25 cellular contexts compared by ENCODE assay signal in the genomic region with DNA sequence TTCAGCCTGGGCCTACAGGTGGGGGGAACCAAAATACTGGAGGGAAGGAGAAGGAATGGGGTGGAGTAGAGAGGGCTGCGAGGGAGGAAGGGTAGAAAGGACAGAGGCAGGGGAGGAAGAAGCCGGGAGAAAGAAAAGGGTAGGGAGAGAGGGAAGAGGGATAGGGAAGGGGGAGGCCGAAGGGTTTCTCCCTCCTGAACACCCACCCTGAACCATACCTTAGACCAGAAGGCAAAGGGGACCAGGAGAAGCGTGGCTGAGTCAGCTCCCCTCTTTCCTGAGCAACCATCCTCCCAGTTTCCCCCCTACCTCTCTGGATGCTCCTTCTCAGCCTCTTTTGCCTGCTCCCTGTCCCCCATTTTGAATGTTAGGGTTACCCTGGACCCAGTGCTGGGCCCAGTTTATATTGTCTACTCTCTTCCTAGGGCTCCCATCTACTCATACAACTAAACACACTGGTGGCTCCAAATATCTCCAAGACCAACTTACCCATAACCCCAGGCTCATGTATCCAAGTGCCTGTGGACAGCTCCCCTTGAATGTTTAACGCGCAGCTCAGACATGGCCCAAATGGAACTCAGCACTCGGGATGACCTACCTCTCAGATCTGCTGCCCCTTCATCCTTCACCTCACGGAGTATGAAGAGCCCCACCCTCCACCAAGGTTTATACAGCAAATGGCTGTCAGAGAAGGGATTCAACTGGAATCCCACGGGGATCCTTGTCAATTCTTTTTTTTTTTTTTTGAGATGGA. TPM values are rescaled to one million over a fixed set of nuclear protein-coding genes. Genes with fewer than 3 reads are reported as not detected.
A peak's percentile ranks its signal among the peaks of the same experiment; 100 is the strongest.
DNase-seq lines count a peak whose midpoint lies in the region; ATAC-seq and TF ChIP-seq lines count a peak whose summit lies in the region.
"Had no signal": no experiment of that assay in that cellular context is flagged by ENCODE, and none has a peak within 500 bp of the region (broad histone marks: within the 10 kb centered on the region; RNA-seq: fewer than 3 reads in every experiment).

No MANE protein-coding gene starts in this region.

- H3K9me3 Mint-ChIP-seq in activated T-cell treated with anti-CD3 and anti-CD28 coated beads, Interleukin-2, amount 50 U/mL, for 24 hours, result no peaks in the 10 kb centered on the region
- no peaks in the 10 kb centered on the region for H3K9me3 Mint-ChIP-seq in CD4-positive, alpha-beta T cell
- no peaks in the 10 kb centered on the region for H3K9me3 Mint-ChIP-seq in activated T-helper 1 cell treated with anti-CD3 and anti-CD28 coated beads, Interleukin-12 subunit alpha, Interleukin-12 subunit beta, Interleukin-2, Interleukin-4 antibody, amounts not matched to agents 30 ng/mL and 10 ng/mL and 1 ng/mL, durations not matched to agents 14 hours and 24 hours and 36 hours
- no peaks in the 10 kb centered on the region for H3K9me3 Mint-ChIP-seq in neural progenitor cell
- H3K9me3 Mint-ChIP-seq: brain had no signal

- H3K4me3 ChIP-seq in neural progenitor cell, result no peak overlapping the region
- no peak overlapping the region for H3K4me3 ChIP-seq in PC-3 (ENCODE audit: low read length)
- H3K4me3 ChIP-seq: BLaER1 treated with 17β-estradiol and CSF1 and Interleukin-3, amounts not matched to agents 10 nM and 100 nM; esophagus squamous epithelium; gastrocnemius medialis had no signal

- CTCF ChIA-PET in CD4-positive, alpha-beta T cell (lab: Charles Lee), result interaction anchor here (0.6 to 6.3 kb wide), 2 partner anchors 22 to 218 kb away, joined by 3 to 211 read pairs; no protein-coding TSS in a partner anchor
- CTCF ChIA-PET in PC-3 (lab: Charles Lee), result interaction anchor here (0.5 kb wide), 1 partner anchor 275 kb away, joined by 3 read pairs; no protein-coding TSS in a partner anchor

- H3K79me2 ChIP-seq in neural progenitor cell (ENCODE audit: low read depth) (no peaks in the 10 kb centered on the region), PC-3 (ENCODE audit: low read length) (no peaks in the 10 kb centered on the region)

- H3K4me1 Mint-ChIP-seq in activated T-cell treated with anti-CD3 and anti-CD28 coated beads, Interleukin-2, amount 50 U/mL, for 24 hours (ENCODE audit: low read depth), result peaks cover 43% of the 10 kb centered on the region
- peaks cover 15% of the 10 kb centered on the region for H3K4me1 Mint-ChIP-seq in CD4-positive, alpha-beta T cell (ENCODE audit: low read depth)
- H3K4me1 Mint-ChIP-seq in activated T-helper 1 cell treated with anti-CD3 and anti-CD28 coated beads, Interleukin-12 subunit alpha, Interleukin-12 subunit beta, Interleukin-2, Interleukin-4 antibody, amounts not matched to agents 30 ng/mL and 10 ng/mL and 1 ng/mL, durations not matched to agents 14 hours and 24 hours and 36 hours (ENCODE audit: low read depth), result peaks cover 20% of the 10 kb centered on the region
- H3K4me1 Mint-ChIP-seq in neural progenitor cell, result peaks cover 15% of the 10 kb centered on the region

- TF ChIP-seq CTCF in CD4-positive, alpha-beta T cell (IDR thresholded peaks at IDR 0.05), result no peak
- TF ChIP-seq CTCF in neural progenitor cell (IDR thresholded peaks at IDR 0.05), result no peak
- TF ChIP-seq CTCF in PC-3 (conservative IDR thresholded peaks at IDR 0.05; ENCODE audit: low read depth, low read length), result no peak

- no peaks in the 10 kb centered on the region for H3K9me3 ChIP-seq in CD4-positive, alpha-beta T cell (ENCODE audit: control insufficient read depth, low read length)
- H3K9me3 ChIP-seq in neural progenitor cell (ENCODE audit: low read depth) (no peaks in the 10 kb centered on the region), PC-3 (ENCODE audit: low read length) (no peaks in the 10 kb centered on the region)
- H3K9me3 ChIP-seq: BLaER1 treated with 17β-estradiol and CSF1 and Interleukin-3, amounts not matched to agents 10 nM and 100 nM; esophagus squamous epithelium; gastrocnemius medialis had no signal

- H2AFZ ChIP-seq in neural progenitor cell (replicated peaks) (no peak overlapping the region), PC-3 (ENCODE audit: low read length) (no peak overlapping the region)

- no peaks in the 10 kb centered on the region for H3K27me3 ChIP-seq in CD4-positive, alpha-beta T cell (ENCODE audit: control insufficient read depth, insufficient read depth, low read length)
- H3K27me3 ChIP-seq in neural progenitor cell (no peaks in the 10 kb centered on the region), PC-3 (ENCODE audit: low read length) (no peaks in the 10 kb centered on the region)
- H3K27me3 ChIP-seq: gastrocnemius medialis had no signal

- H3K4me2 ChIP-seq in neural progenitor cell (no peak overlapping the region), PC-3 (ENCODE audit: low read length) (no peak overlapping the region)

- H3K36me3 Mint-ChIP-seq in activated T-cell treated with anti-CD3 and anti-CD28 coated beads, Interleukin-2, amount 50 U/mL, for 24 hours (ENCODE audit: low read depth), result peaks cover 55% of the 10 kb centered on the region
- H3K36me3 Mint-ChIP-seq in CD4-positive, alpha-beta T cell (ENCODE audit: low read depth), result peaks cover 4% of the 10 kb centered on the region
- peaks cover 35% of the 10 kb centered on the region for H3K36me3 Mint-ChIP-seq in activated T-helper 1 cell treated with anti-CD3 and anti-CD28 coated beads, Interleukin-12 subunit alpha, Interleukin-12 subunit beta, Interleukin-2, Interleukin-4 antibody, amounts not matched to agents 30 ng/mL and 10 ng/mL and 1 ng/mL, durations not matched to agents 14 hours and 24 hours and 36 hours (ENCODE audit: low read depth)
- peaks cover 4% of the 10 kb centered on the region for H3K36me3 Mint-ChIP-seq in neural progenitor cell

- H3K4me1 ChIP-seq in neural progenitor cell (peaks cover 20% of the 10 kb centered on the region), PC-3 (ENCODE audit: insufficient read depth, low read length) (peaks cover 18% of the 10 kb centered on the region)

- ATAC-seq in CD4-positive, alpha-beta T cell (ENCODE audit: poor library complexity), result no peak
- ATAC-seq in HG02798 (IDR thresholded peaks at IDR 0.05; ENCODE audit: poor library complexity, unreplicated experiment) (no peak), PC-3 (no peak)
- no peak for ATAC-seq in activated CD4-positive, CD25-positive, alpha-beta regulatory T cell treated with anti-CD3 and anti-CD28 coated beads, Interleukin-2, amount 50 U/mL, for 24 hours
- ATAC-seq: gastrocnemius medialis had no signal

- peak overlapping the region; percentile 91 for H3K27ac Mint-ChIP-seq in activated T-cell treated with anti-CD3 and anti-CD28 coated beads, Interleukin-2, amount 50 U/mL, for 24 hours
- peak overlapping the region; percentile 71 for H3K27ac Mint-ChIP-seq in CD4-positive, alpha-beta T cell
- peak overlapping the region; percentile 53 for H3K27ac Mint-ChIP-seq in activated T-helper 1 cell treated with anti-CD3 and anti-CD28 coated beads, Interleukin-12 subunit alpha, Interleukin-12 subunit beta, Interleukin-2, Interleukin-4 antibody, amounts not matched to agents 30 ng/mL and 10 ng/mL and 1 ng/mL, durations not matched to agents 14 hours and 24 hours and 36 hours
- peak overlapping the region; percentile 4 for H3K27ac Mint-ChIP-seq in neural progenitor cell

- H3K9ac ChIP-seq in neural progenitor cell (no peak overlapping the region), PC-3 (ENCODE audit: low read length) (no peak overlapping the region)
- H3K9ac ChIP-seq: BLaER1 treated with 17β-estradiol and CSF1 and Interleukin-3, amounts not matched to agents 10 nM and 100 nM had no signal

- H3K27ac ChIP-seq in CD4-positive, alpha-beta T cell (ENCODE audit: low read depth, low read length), result no peak overlapping the region
- no peak overlapping the region for H3K27ac ChIP-seq in neural progenitor cell
- no peak overlapping the region for H3K27ac ChIP-seq in PC-3 (ENCODE audit: low read length)
- H3K27ac ChIP-seq: BLaER1 treated with 17β-estradiol and CSF1 and Interleukin-3, amounts not matched to agents 10 nM and 100 nM; esophagus squamous epithelium; gastrocnemius medialis had no signal

- H4K20me1 ChIP-seq in neural progenitor cell (ENCODE audit: low read depth) (no peaks in the 10 kb centered on the region), PC-3 (ENCODE audit: low read length) (no peaks in the 10 kb centered on the region)

- H3K36me3 ChIP-seq in neural progenitor cell, result no peaks in the 10 kb centered on the region
- no peaks in the 10 kb centered on the region for H3K36me3 ChIP-seq in PC-3 (ENCODE audit: low read depth, low read length)
- H3K36me3 ChIP-seq: esophagus squamous epithelium, gastrocnemius medialis had no signal

- DNase-seq in activated T-cell treated with anti-CD3 and anti-CD28 coated beads, Interleukin-2, amount 50 U/mL, for 24 hours, result peak; percentile 26
- DNase-seq in activated T-cell treated with anti-CD3 and anti-CD28 coated beads, Interleukin-2, amount 50 U/mL, for 48 hours, result no peak
- DNase-seq in CD4-positive, alpha-beta T cell, result no peak
- DNase-seq in activated T-helper 1 cell treated with anti-CD3 and anti-CD28 coated beads, Interleukin-12 subunit alpha, Interleukin-12 subunit beta, Interleukin-2, Interleukin-4 antibody, amounts not matched to agents 30 ng/mL and 10 ng/mL and 1 ng/mL, durations not matched to agents 14 hours and 24 hours and 36 hours (ENCODE audit: low spot score), result no peak
- DNase-seq in neural progenitor cell (ENCODE audit: low spot score) (no peak), PC-3 (no peak)
- DNase-seq: ACHN; DMS 273 treated with DMSO at 0.1 percent for 48 hours; effector memory CD4-positive, alpha-beta T cell; esophagus squamous epithelium; gastrocnemius medialis; hypothalamus; mammary epithelial cell; NCI-H1417; NCI-H2081 treated with DMSO at 0.1 percent for 48 hours; nucleus accumbens; OCI-M1; Right ventricle myocardium superior; stimulated activated CD4-positive, alpha-beta T cell treated with anti-CD3 and anti-CD28 coated beads, Interleukin-4, amount 100 ng/mL, for 24 hours; trophoblast cell had no signal

- H3K9me2 ChIP-seq in PC-3 (replicated peaks; ENCODE audit: low read length), result no peaks in the 10 kb centered on the region

- POLR2A ChIA-PET in CD4-positive, alpha-beta T cell (lab: Charles Lee), result interaction anchor here (8.7 to 22.3 kb wide), 2 partner anchors 18 to 32 kb away, joined by 157 to 1359 read pairs; partner anchors contain the start of gene SUPT4H1
- POLR2A ChIA-PET in PC-3 (lab: Charles Lee; ENCODE audit: unreplicated experiment), result no interaction called here

- BruUV-seq in PC-3 (replicated peaks; lab: Mats Ljungman, UMichigan), result no TSS peak

- no peaks in the 10 kb centered on the region for H3K27me3 Mint-ChIP-seq in activated T-cell treated with anti-CD3 and anti-CD28 coated beads, Interleukin-2, amount 50 U/mL, for 24 hours
- H3K27me3 Mint-ChIP-seq in CD4-positive, alpha-beta T cell, result no peaks in the 10 kb centered on the region
- no peaks in the 10 kb centered on the region for H3K27me3 Mint-ChIP-seq in activated T-helper 1 cell treated with anti-CD3 and anti-CD28 coated beads, Interleukin-12 subunit alpha, Interleukin-12 subunit beta, Interleukin-2, Interleukin-4 antibody, amounts not matched to agents 30 ng/mL and 10 ng/mL and 1 ng/mL, durations not matched to agents 14 hours and 24 hours and 36 hours (ENCODE audit: insufficient read depth)
- peaks cover 10% of the 10 kb centered on the region for H3K27me3 Mint-ChIP-seq in neural progenitor cell (ENCODE audit: insufficient read depth, low read depth)

- H3F3A ChIP-seq in neural progenitor cell (ENCODE audit: low read depth), result peaks cover 11% of the 10 kb centered on the region
- H3F3A ChIP-seq in PC-3 (ENCODE audit: low read length, unreplicated experiment), result no peaks in the 10 kb centered on the region

- peak overlapping the region; percentile 4 for H3K4me3 Mint-ChIP-seq in activated T-cell treated with anti-CD3 and anti-CD28 coated beads, Interleukin-2, amount 50 U/mL, for 24 hours
- H3K4me3 Mint-ChIP-seq in CD4-positive, alpha-beta T cell, result no peak overlapping the region
- H3K4me3 Mint-ChIP-seq in activated T-helper 1 cell treated with anti-CD3 and anti-CD28 coated beads, Interleukin-12 subunit alpha, Interleukin-12 subunit beta, Interleukin-2, Interleukin-4 antibody, amounts not matched to agents 30 ng/mL and 10 ng/mL and 1 ng/mL, durations not matched to agents 14 hours and 24 hours and 36 hours, result no peak overlapping the region
- no peak overlapping the region for H3K4me3 Mint-ChIP-seq in neural progenitor cell
- H3K4me3 Mint-ChIP-seq: brain had no signal

- intact Hi-C loops in CD4-positive, alpha-beta T cell (cut with DNase I, micrococcal nuclease), result no loop called here
- intact Hi-C loops in activated T-helper 1 cell treated with anti-CD3 and anti-CD28 coated beads, Interleukin-12 subunit alpha, Interleukin-12 subunit beta, Interleukin-2, Interleukin-4 antibody, amounts not matched to agents 30 ng/mL and 10 ng/mL and 1 ng/mL, durations not matched to agents 14 hours and 24 hours and 36 hours (cut with micrococcal nuclease), result no loop called here
- intact Hi-C loops in PC-3 (cut with micrococcal nuclease), result no loop called here

RNA-seq across cellular contexts. Expression of gene TSPOAP1, which starts 7.8 kb away (rescaled TPM):
- total RNA-seq in CD4-positive, alpha-beta T cell, result 10 to 100 TPM; 17.8 to 19.5 TPM
- total RNA-seq in activated T-helper 1 cell treated with anti-CD3 and anti-CD28 coated beads, Interleukin-12 subunit alpha, Interleukin-12 subunit beta, Interleukin-2, Interleukin-4 antibody, amounts not matched to agents 30 ng/mL and 10 ng/mL and 1 ng/mL, durations not matched to agents 14 hours and 24 hours and 36 hours, result 31.4 and 35.1 TPM in 2 replicates
- total RNA-seq in neural progenitor cell (ENCODE audit: low replicate concordance) (13.8 and 48.7 TPM in 2 replicates), PC-3 (2014; rRNA removed) (4.3 and 8.3 TPM in 2 replicates)
- total RNA-seq: MCF 10A had no signal

RNA-seq across cellular contexts. Expression of gene SUPT4H1, which starts 31.3 kb away (rescaled TPM):
- total RNA-seq in CD4-positive, alpha-beta T cell, result 10 to 100 TPM; 46.5 to 47.0 TPM
- 138 and 142 TPM in 2 replicates for total RNA-seq in activated T-helper 1 cell treated with anti-CD3 and anti-CD28 coated beads, Interleukin-12 subunit alpha, Interleukin-12 subunit beta, Interleukin-2, Interleukin-4 antibody, amounts not matched to agents 30 ng/mL and 10 ng/mL and 1 ng/mL, durations not matched to agents 14 hours and 24 hours and 36 hours
- total RNA-seq in neural progenitor cell (ENCODE audit: low replicate concordance), result 60.2 and 103 TPM in 2 replicates
- total RNA-seq in PC-3 (2014; rRNA removed), result 100.0 and 116 TPM in 2 replicates

RNA-seq across cellular contexts. Expression of gene MPO, which starts 40.0 kb away (rescaled TPM):
- total RNA-seq in CD4-positive, alpha-beta T cell, result under 1 TPM in 1 of 2 experiments, not detected in 1; 0.77 TPM
- not detected in 2 replicates for total RNA-seq in activated T-helper 1 cell treated with anti-CD3 and anti-CD28 coated beads, Interleukin-12 subunit alpha, Interleukin-12 subunit beta, Interleukin-2, Interleukin-4 antibody, amounts not matched to agents 30 ng/mL and 10 ng/mL and 1 ng/mL, durations not matched to agents 14 hours and 24 hours and 36 hours
- total RNA-seq in neural progenitor cell (ENCODE audit: low replicate concordance), result not detected in 2 replicates
- not detected in 2 replicates for total RNA-seq in PC-3 (2014; rRNA removed)
- total RNA-seq: esophagus squamous epithelium, mammary epithelial cell had no signal

Comparison
In these comparisons a context has a peak if more than half of its experiments do, and no peak if none do; other contexts are left out.
1. H3K27ac Mint-ChIP-seq: peak in every context shown above with its lines; median percentile 91 in activated T-cell treated with anti-CD3 and anti-CD28 coated beads, Interleukin-2, amount 50 U/mL, for 24 hours; 71 in CD4-positive, alpha-beta T cell; 53 in activated T-helper 1 cell treated with anti-CD3 and anti-CD28 coated beads, Interleukin-12 subunit alpha, Interleukin-12 subunit beta, Interleukin-2, Interleukin-4 antibody, amounts not matched to agents 30 ng/mL and 10 ng/mL and 1 ng/mL, durations not matched to agents 14 hours and 24 hours and 36 hours; 4 in neural progenitor cell.